ENCODE assay signal across 22 cellular contexts in genomic region chr19:39878398-39878797, GRCh38. TPM values are rescaled to one million over a fixed set of nuclear protein-coding genes. Genes with fewer than 3 reads are reported as not detected.
DNase-seq lines count a peak whose midpoint lies in the region; FAIRE-seq and TF ChIP-seq lines count a peak whose summit lies in the region.
"Had no signal": no experiment of that assay in that cellular context is flagged by ENCODE, and none has a peak within 500 bp of the region (broad histone marks: within the 10 kb centered on the region; RNA-seq: fewer than 3 reads in every experiment).

No MANE protein-coding gene starts in this region.

- H3K9me3 ChIP-seq in thyroid gland = no peaks in the 10 kb centered on the region

- H3K36me3 Mint-ChIP-seq in activated T-helper 1 cell treated with anti-CD3 and anti-CD28 coated beads, Interleukin-12 subunit alpha, Interleukin-12 subunit beta, Interleukin-2, Interleukin-4 antibody, amounts not matched to agents 30 ng/mL and 10 ng/mL and 1 ng/mL, durations not matched to agents 14 hours and 24 hours and 36 hours (ENCODE audit: low read depth) = no peaks in the 10 kb centered on the region
- no peaks in the 10 kb centered on the region for H3K36me3 Mint-ChIP-seq in Calu3 (ENCODE audit: insufficient read depth, unreplicated experiment)

- no peak for FAIRE-seq in GM12892 (lab: Jason Lieb, UNC)
- FAIRE-seq: D721Med had no signal

- BruUV-seq in Calu3 (replicated peaks; lab: Mats Ljungman, UMichigan) = no TSS peak

- H3K4me1 ChIP-seq in thyroid gland = peaks cover 9 to 29% of the 10 kb centered on the region in 2 donors

- H3K27me3 ChIP-seq in thyroid gland = no peaks in the 10 kb centered on the region

- CTCF ChIA-PET in Calu3 (lab: Charles Lee) = interaction anchor here (0.6 to 0.7 kb wide), 2 partner anchors 73 to 107 kb away, joined by 3 to 4 read pairs; no protein-coding TSS in a partner anchor

- 88 to 97% methylated on average over 1 of the region's 1 CpG for WGBS in thyroid gland, 2 donors

- no peak overlapping the region for H3K4me3 ChIP-seq in thyroid gland (replicated peaks in 1 of 3)

- H3K4me1 Mint-ChIP-seq in activated T-helper 1 cell treated with anti-CD3 and anti-CD28 coated beads, Interleukin-12 subunit alpha, Interleukin-12 subunit beta, Interleukin-2, Interleukin-4 antibody, amounts not matched to agents 30 ng/mL and 10 ng/mL and 1 ng/mL, durations not matched to agents 14 hours and 24 hours and 36 hours (ENCODE audit: low read depth) = no peaks in the 10 kb centered on the region
- H3K4me1 Mint-ChIP-seq in Calu3 (ENCODE audit: low read depth, unreplicated experiment) = peaks cover 8% of the 10 kb centered on the region

- DNase-seq in NCI-H82 (lab: John Stamatoyannopoulos, UW) (peak; percentile 20), NCI-H82 treated with DMSO at 0.1 percent for 48 hours (lab: John Stamatoyannopoulos, UW; ENCODE audit: unreplicated experiment) (no peak), GM12892 (ENCODE audit: insufficient read length) (peak; percentile 23), thyroid gland (no peak), Calu3 (no peak), erythroblast (lab: John Stamatoyannopoulos, UW) (no peak)
- no peak for DNase-seq in activated T-helper 1 cell treated with anti-CD3 and anti-CD28 coated beads, Interleukin-12 subunit alpha, Interleukin-12 subunit beta, Interleukin-2, Interleukin-4 antibody, amounts not matched to agents 30 ng/mL and 10 ng/mL and 1 ng/mL, durations not matched to agents 14 hours and 24 hours and 36 hours (ENCODE audit: low spot score)
- DNase-seq in activated CD8-positive, alpha-beta memory T cell treated with anti-CD3 and anti-CD28 coated beads, Interleukin-2, amount 50 U/mL, for 4 hours = no peak
- DNase-seq: 8988T; CD8-positive, alpha-beta memory T cell; EL; GF-D8; GOT3; NCI-H1092; NCI-H1436 treated with DMSO at 0.1 percent for 48 hours; NCI-H1930; NCI-H226; NCI-H510A treated with DMSO at 0.1 percent for 48 hours; NCI-H748 treated with DMSO at 0.1 percent for 48 hours; T-helper 1 cell had no signal

- peaks cover 24 to 34% of the 10 kb centered on the region in 2 donors for H3K36me3 ChIP-seq in thyroid gland

- peak overlapping the region; percentile 2 for H3K27ac Mint-ChIP-seq in activated T-helper 1 cell treated with anti-CD3 and anti-CD28 coated beads, Interleukin-12 subunit alpha, Interleukin-12 subunit beta, Interleukin-2, Interleukin-4 antibody, amounts not matched to agents 30 ng/mL and 10 ng/mL and 1 ng/mL, durations not matched to agents 14 hours and 24 hours and 36 hours
- no peak overlapping the region for H3K27ac Mint-ChIP-seq in Calu3 (ENCODE audit: unreplicated experiment)

- intact Hi-C loops in activated T-helper 1 cell treated with anti-CD3 and anti-CD28 coated beads, Interleukin-12 subunit alpha, Interleukin-12 subunit beta, Interleukin-2, Interleukin-4 antibody, amounts not matched to agents 30 ng/mL and 10 ng/mL and 1 ng/mL, durations not matched to agents 14 hours and 24 hours and 36 hours (cut with micrococcal nuclease) = loop anchor here (2.0 kb wide), 1 partner anchor 14 kb away; no protein-coding TSS in a partner anchor
- intact Hi-C loops in thyroid gland (cut with DNase I) (no loop called here), Calu3 (cut with micrococcal nuclease; ENCODE audit: unreplicated experiment) (no loop called here)

- H3K27ac ChIP-seq in thyroid gland = peak overlapping the region; percentile 54 to 74 (median 58)
- H3K27ac ChIP-seq: C4-2B had no signal

- H3K27me3 Mint-ChIP-seq in activated T-helper 1 cell treated with anti-CD3 and anti-CD28 coated beads, Interleukin-12 subunit alpha, Interleukin-12 subunit beta, Interleukin-2, Interleukin-4 antibody, amounts not matched to agents 30 ng/mL and 10 ng/mL and 1 ng/mL, durations not matched to agents 14 hours and 24 hours and 36 hours (ENCODE audit: insufficient read depth) = no peaks in the 10 kb centered on the region
- no peaks in the 10 kb centered on the region for H3K27me3 Mint-ChIP-seq in Calu3 (ENCODE audit: unreplicated experiment)
- H3K27me3 Mint-ChIP-seq: CD8-positive, alpha-beta memory T cell had no signal

- TF ChIP-seq CTCF in thyroid gland (IDR thresholded peaks at IDR 0.05) (no peak), Calu3 (IDR thresholded peaks at IDR 0.05; ENCODE audit: unreplicated experiment) (no peak)

- H3K4me3 Mint-ChIP-seq in activated T-helper 1 cell treated with anti-CD3 and anti-CD28 coated beads, Interleukin-12 subunit alpha, Interleukin-12 subunit beta, Interleukin-2, Interleukin-4 antibody, amounts not matched to agents 30 ng/mL and 10 ng/mL and 1 ng/mL, durations not matched to agents 14 hours and 24 hours and 36 hours = no peak overlapping the region
- no peak overlapping the region for H3K4me3 Mint-ChIP-seq in Calu3 (ENCODE audit: low read depth, unreplicated experiment)
- H3K4me3 Mint-ChIP-seq: CD8-positive, alpha-beta memory T cell had no signal

- H3K9me3 Mint-ChIP-seq in activated T-helper 1 cell treated with anti-CD3 and anti-CD28 coated beads, Interleukin-12 subunit alpha, Interleukin-12 subunit beta, Interleukin-2, Interleukin-4 antibody, amounts not matched to agents 30 ng/mL and 10 ng/mL and 1 ng/mL, durations not matched to agents 14 hours and 24 hours and 36 hours = no peaks in the 10 kb centered on the region
- peaks cover 3% of the 10 kb centered on the region for H3K9me3 Mint-ChIP-seq in Calu3 (ENCODE audit: low read depth, unreplicated experiment)
- H3K9me3 Mint-ChIP-seq: CD8-positive, alpha-beta memory T cell had no signal

- TF ChIP-seq POLR2A in GM12892 (IDR thresholded peaks at IDR 0.05; ENCODE audit: low read depth, low read length) (no peak), thyroid gland (IDR thresholded peaks at IDR 0.05) (no peak), erythroblast (IDR thresholded peaks at IDR 0.05; ENCODE audit: low read length) (no peak)

RNA-seq across cellular contexts. Expression of gene FBL, which starts 32.2 kb away (rescaled TPM):
- 464 TPM for polyA plus RNA-seq in GM12892 (2012; ENCODE audit: missing spikeins)
- 526 and 528 TPM in 2 replicates for total RNA-seq in activated T-helper 1 cell treated with anti-CD3 and anti-CD28 coated beads, Interleukin-12 subunit alpha, Interleukin-12 subunit beta, Interleukin-2, Interleukin-4 antibody, amounts not matched to agents 30 ng/mL and 10 ng/mL and 1 ng/mL, durations not matched to agents 14 hours and 24 hours and 36 hours
- total RNA-seq in thyroid gland (100 to 1,000 TPM in 1 of 4 donors, 10 to 100 TPM in 3; 80.9 to 118 (median 91.1) TPM), Calu3 (2022) (641 and 724 TPM in 2 replicates)

RNA-seq across cellular contexts. Expression of gene DYRK1B, which starts 44.4 kb away (rescaled TPM):
- polyA plus RNA-seq in GM12892 (2012; ENCODE audit: missing spikeins) = 4.7 TPM
- total RNA-seq in activated T-helper 1 cell treated with anti-CD3 and anti-CD28 coated beads, Interleukin-12 subunit alpha, Interleukin-12 subunit beta, Interleukin-2, Interleukin-4 antibody, amounts not matched to agents 30 ng/mL and 10 ng/mL and 1 ng/mL, durations not matched to agents 14 hours and 24 hours and 36 hours = 4.2 and 5.5 TPM in 2 replicates
- 10 to 100 TPM; 15.6 to 31.2 (median 22.6) TPM for total RNA-seq in thyroid gland
- 21.5 and 24.6 TPM in 2 replicates for total RNA-seq in Calu3 (2022)

RNA-seq across cellular contexts. Expression of gene FCGBP, which starts 56.0 kb away (rescaled TPM):
- polyA plus RNA-seq in GM12892 (2012; ENCODE audit: missing spikeins) = 0.89 TPM
- total RNA-seq in activated T-helper 1 cell treated with anti-CD3 and anti-CD28 coated beads, Interleukin-12 subunit alpha, Interleukin-12 subunit beta, Interleukin-2, Interleukin-4 antibody, amounts not matched to agents 30 ng/mL and 10 ng/mL and 1 ng/mL, durations not matched to agents 14 hours and 24 hours and 36 hours = 2.2 and 3.1 TPM in 2 replicates
- total RNA-seq in thyroid gland (100 to 1,000 TPM; 213 to 975 (median 755) TPM), Calu3 (2022) (3.7 and 5.3 TPM in 2 replicates)

Comparison
In these comparisons a context has a peak if more than half of its experiments do, and no peak if none do; other contexts are left out.
1. DNase-seq: peak in NCI-H82 (single experiment) and GM12892 (single experiment); none in NCI-H82 treated with DMSO at 0.1 percent for 48 hours (single experiment), activated T-helper 1 cell treated with anti-CD3 and anti-CD28 coated beads, Interleukin-12 subunit alpha, Interleukin-12 subunit beta, Interleukin-2, Interleukin-4 antibody, amounts not matched to agents 30 ng/mL and 10 ng/mL and 1 ng/mL, durations not matched to agents 14 hours and 24 hours and 36 hours (single experiment), thyroid gland (0 of 2), activated CD8-positive, alpha-beta memory T cell treated with anti-CD3 and anti-CD28 coated beads, Interleukin-2, amount 50 U/mL, for 4 hours (single experiment), Calu3 (single experiment) and erythroblast (0 of 2).
2. RNA of gene FCGBP, which starts 56.0 kb away (total RNA-seq): 213 to 975 TPM in thyroid gland; 3.7 to 5.3 TPM in Calu3 and 2.2 to 3.1 TPM in activated T-helper 1 cell treated with anti-CD3 and anti-CD28 coated beads, Interleukin-12 subunit alpha, Interleukin-12 subunit beta, Interleukin-2, Interleukin-4 antibody, amounts not matched to agents 30 ng/mL and 10 ng/mL and 1 ng/mL, durations not matched to agents 14 hours and 24 hours and 36 hours; every median in the first group is over 10 times any median in the second.